Comparison of ENCODE assay signal across 8 cellular contexts in the genomic region with DNA sequence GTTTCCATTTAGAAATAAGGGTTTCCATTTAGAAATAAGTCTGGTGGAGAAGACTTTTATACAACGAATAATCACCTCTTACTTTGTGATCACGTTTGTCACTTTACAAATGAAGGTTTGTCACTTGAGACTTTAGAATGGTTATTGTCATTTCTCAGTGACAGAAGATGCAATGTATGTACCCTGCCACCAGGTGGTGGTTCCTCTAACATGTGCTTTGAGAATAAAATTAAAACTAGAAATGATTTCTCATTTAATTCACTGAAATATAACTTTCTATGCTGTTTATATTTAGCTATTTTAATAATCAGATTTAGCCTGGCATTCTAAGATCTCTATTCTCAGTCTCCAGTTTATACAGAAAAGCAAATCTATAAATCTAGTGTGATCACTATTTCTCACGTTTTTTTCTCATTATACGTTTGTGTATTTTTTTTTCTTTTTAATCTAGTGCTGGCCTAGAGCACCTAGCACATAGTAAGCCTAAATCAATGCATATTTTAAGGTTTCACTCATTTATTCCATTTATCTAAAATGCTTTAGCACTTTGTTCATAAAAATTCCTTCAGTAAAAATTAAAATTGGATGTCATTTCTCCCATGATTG. TPM values are rescaled to one million over a fixed set of nuclear protein-coding genes. Genes with fewer than 3 reads are reported as not detected.
DNase-seq lines count a peak whose midpoint lies in the region; ATAC-seq and TF ChIP-seq lines count a peak whose summit lies in the region.

No MANE protein-coding gene starts in this region.

- no peaks in the 10 kb centered on the region for H3K36me3 ChIP-seq in psoas muscle (ENCODE audit: insufficient read depth in 1 of 2, low read depth in 1 of 2)

- H3K4me1 ChIP-seq in psoas muscle: no peaks in the 10 kb centered on the region

- DNase-seq in AG10803 (ENCODE audit: low read depth) (peak; percentile 2), Kasumi-1 (lab: John Stamatoyannopoulos, UW) (peak; percentile 53 to 55), choroid plexus epithelial cell (ENCODE audit: low read depth) (peak; percentile 8), psoas muscle (no peak), DMS153 treated with DMSO at 0.1 percent for 48 hours (lab: John Stamatoyannopoulos, UW; ENCODE audit: unreplicated experiment) (no peak)

- peaks cover 0 to 2% (median 0%) of the 10 kb centered on the region in 3 donors for H3K27me3 ChIP-seq in psoas muscle (ENCODE audit: insufficient read depth in 3 of 3, low read length in 2 of 3)

- H3K4me3 ChIP-seq in AG10803 (ENCODE audit: low read length): no peak overlapping the region
- no peak overlapping the region for H3K4me3 ChIP-seq in choroid plexus epithelial cell (ENCODE audit: low read depth, low read length)
- no peak overlapping the region for H3K4me3 ChIP-seq in psoas muscle

- intact Hi-C loops in psoas muscle (cut with DNase I): loop anchor here in 1 of 2 donors (10.0 kb wide), 1 partner anchor 139 kb away; no protein-coding TSS in a partner anchor

- no peaks in the 10 kb centered on the region for H3K9me3 ChIP-seq in psoas muscle

- ATAC-seq in GM18867 (IDR thresholded peaks at IDR 0.05; ENCODE audit: unreplicated experiment) (peak; percentile 88), psoas muscle (no peak), GM21423 (IDR thresholded peaks at IDR 0.05; ENCODE audit: unreplicated experiment) (no peak), HG03097 (IDR thresholded peaks at IDR 0.05; ENCODE audit: low FRiP score, unreplicated experiment) (no peak)

- WGBS in psoas muscle, 3 donors: 39 to 41% (median 40%) methylated on average over 4 of the region's 4 CpGs

- H3K27ac ChIP-seq in psoas muscle: no peak overlapping the region

- peak; percentile 57 for TF ChIP-seq CTCF in AG10803 (conservative IDR thresholded peaks at IDR 0.05; ENCODE audit: low read length)
- peak; percentile 46 for TF ChIP-seq CTCF in choroid plexus epithelial cell (conservative IDR thresholded peaks at IDR 0.05; ENCODE audit: low read depth, low read length)
- peak; percentile 38 for TF ChIP-seq CTCF in psoas muscle (IDR thresholded peaks at IDR 0.05)

RNA-seq across cellular contexts. Expression of gene TFAP2D, which starts 57.4 kb away (rescaled TPM):
- not detected for total RNA-seq in psoas muscle
- polyA plus RNA-seq in psoas muscle: not detected

Comparison
In these comparisons a context has a peak if more than half of its experiments do, and no peak if none do; other contexts are left out.
1. DNase-seq: peak in AG10803 (single experiment), Kasumi-1 (2 of 2) and choroid plexus epithelial cell (single experiment); none in psoas muscle (0 of 2) and DMS153 treated with DMSO at 0.1 percent for 48 hours (single experiment).
2. Peak in every context shown above with its lines, with median percentiles within 50 percentile points of each other: CTCF ChIP-seq.